8 cellular contexts compared by ENCODE assay signal in the genomic region with DNA sequence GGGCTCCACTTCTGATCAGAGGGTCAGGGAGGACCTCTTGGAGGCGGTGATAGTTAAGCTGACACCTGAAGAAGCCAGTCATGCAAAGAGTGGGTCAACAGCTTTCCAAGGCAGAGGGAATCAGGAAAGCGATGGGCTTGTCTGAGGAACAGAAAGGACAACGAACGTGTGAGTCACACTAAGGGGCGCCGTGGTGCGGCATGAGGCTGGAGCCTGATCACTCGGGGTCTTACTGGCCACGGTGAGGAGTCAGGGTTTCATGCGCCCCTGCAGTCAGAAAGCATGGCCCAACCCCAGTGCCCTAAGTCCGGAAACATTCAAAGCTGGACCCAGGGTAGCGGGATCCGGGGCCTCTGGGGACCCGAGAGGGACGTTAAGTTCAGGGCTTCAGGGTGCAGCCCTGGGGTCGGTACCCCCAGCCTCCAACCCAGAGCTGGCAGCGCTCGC. TPM values are rescaled to one million over a fixed set of nuclear protein-coding genes. Genes with fewer than 3 reads are reported as not detected.
DNase-seq lines count a peak whose midpoint lies in the region; ATAC-seq and TF ChIP-seq lines count a peak whose summit lies in the region.

No MANE protein-coding gene starts in this region.

- H3K36me3 Mint-ChIP-seq in CD14-positive monocyte: peaks cover 0 to 6% of the 10 kb centered on the region in 2 donors
- H3K36me3 Mint-ChIP-seq in activated T-helper 2 cell treated with anti-CD3 and anti-CD28 coated beads, Interferon-gamma antibody, Interleukin-2, Interleukin-4, amounts not matched to agents 10 μg/mL and 5 μg/mL and 100 μg/mL, durations not matched to agents 14 hours and 24 hours and 36 hours (ENCODE audit: low read depth): no peaks in the 10 kb centered on the region

- no peaks in the 10 kb centered on the region for H3K79me2 ChIP-seq in MM.1S (ENCODE audit: low read length)

- peaks cover 40 to 62% (median 49%) of the 10 kb centered on the region in 3 donors for H3K27me3 Mint-ChIP-seq in CD14-positive monocyte (ENCODE audit: low read depth in 3 of 3)
- H3K27me3 Mint-ChIP-seq in activated T-helper 2 cell treated with anti-CD3 and anti-CD28 coated beads, Interferon-gamma antibody, Interleukin-2, Interleukin-4, amounts not matched to agents 10 μg/mL and 5 μg/mL and 100 μg/mL, durations not matched to agents 14 hours and 24 hours and 36 hours (ENCODE audit: low read depth): peaks cover 43% of the 10 kb centered on the region
- peaks cover 60% of the 10 kb centered on the region for H3K27me3 Mint-ChIP-seq in stimulated activated naive CD8-positive, alpha-beta T cell treated with anti-CD3 and anti-CD28 coated beads, Interleukin-15, amount 100 ng/mL, for 72 hours

- H4K20me1 ChIP-seq in MM.1S (ENCODE audit: insufficient read depth, low read length): no peaks in the 10 kb centered on the region

- no peak overlapping the region for H3K9ac ChIP-seq in MM.1S (ENCODE audit: low read length)

- no peaks in the 10 kb centered on the region for H3K9me3 ChIP-seq in MM.1S (replicated peaks; ENCODE audit: insufficient read depth, low read length)

- H3K4me3 ChIP-seq in HFF-Myc (replicated peaks; ENCODE audit: low read depth, low read length) (peak overlapping the region; percentile 47), MM.1S (ENCODE audit: low read length) (no peak overlapping the region)

- H2AFZ ChIP-seq in MM.1S (ENCODE audit: low read length): no peak overlapping the region

- H3K4me1 ChIP-seq in MM.1S (ENCODE audit: low read length): no peaks in the 10 kb centered on the region

- H3K27ac Mint-ChIP-seq in CD14-positive monocyte: no peak overlapping the region
- no peak overlapping the region for H3K27ac Mint-ChIP-seq in activated T-helper 2 cell treated with anti-CD3 and anti-CD28 coated beads, Interferon-gamma antibody, Interleukin-2, Interleukin-4, amounts not matched to agents 10 μg/mL and 5 μg/mL and 100 μg/mL, durations not matched to agents 14 hours and 24 hours and 36 hours
- H3K27ac Mint-ChIP-seq in stimulated activated naive CD8-positive, alpha-beta T cell treated with anti-CD3 and anti-CD28 coated beads, Interleukin-15, amount 100 ng/mL, for 72 hours: peak overlapping the region; percentile 42 to 56

- TF ChIP-seq CTCF in CD14-positive monocyte (IDR thresholded peaks at IDR 0.05) (no peak), HFF-Myc (IDR thresholded peaks at IDR 0.05; ENCODE audit: low read depth, low read length, missing control alignments) (no peak), MM.1S (IDR thresholded peaks at IDR 0.05; ENCODE audit: low read length) (no peak)

- no peaks in the 10 kb centered on the region for H3K36me3 ChIP-seq in MM.1S (replicated peaks; ENCODE audit: insufficient read depth, low read length)

- no peak for DNase-seq in CD14-positive monocyte (ENCODE audit: low spot score)
- no peak for DNase-seq in HFF-Myc (ENCODE audit: extremely low read depth, low read depth)
- DNase-seq in activated T-helper 2 cell treated with anti-CD3 and anti-CD28 coated beads, Interferon-gamma antibody, Interleukin-2, Interleukin-4, amounts not matched to agents 10 μg/mL and 5 μg/mL and 100 μg/mL, durations not matched to agents 14 hours and 24 hours and 36 hours (ENCODE audit: low spot score): no peak
- DNase-seq in iPS-NIHi11 (ENCODE audit: low spot score): peak; percentile 27
- no peak for DNase-seq in stimulated activated naive CD8-positive, alpha-beta T cell treated with anti-CD3 and anti-CD28 coated beads, Interleukin-15, amount 100 ng/mL, for 72 hours
- DNase-seq in MM.1S: no peak

- peak overlapping the region; percentile 83 to 93 for H3K4me3 Mint-ChIP-seq in CD14-positive monocyte
- peak overlapping the region; percentile 82 for H3K4me3 Mint-ChIP-seq in activated T-helper 2 cell treated with anti-CD3 and anti-CD28 coated beads, Interferon-gamma antibody, Interleukin-2, Interleukin-4, amounts not matched to agents 10 μg/mL and 5 μg/mL and 100 μg/mL, durations not matched to agents 14 hours and 24 hours and 36 hours (ENCODE audit: low read depth)
- peak overlapping the region; percentile 91 to 96 for H3K4me3 Mint-ChIP-seq in stimulated activated naive CD8-positive, alpha-beta T cell treated with anti-CD3 and anti-CD28 coated beads, Interleukin-15, amount 100 ng/mL, for 72 hours

- H3F3A ChIP-seq in MM.1S (ENCODE audit: insufficient read depth, low read length): no peaks in the 10 kb centered on the region

- ATAC-seq in stimulated activated naive CD8-positive, alpha-beta T cell treated with anti-CD3 and anti-CD28 coated beads, Interleukin-15, amount 100 ng/mL, for 72 hours: peak; percentile 59
- ATAC-seq in GM19397 (IDR thresholded peaks at IDR 0.05; ENCODE audit: unreplicated experiment): no peak
- no peak for ATAC-seq in GM18867 (IDR thresholded peaks at IDR 0.05; ENCODE audit: unreplicated experiment)

- peaks cover 2 to 27% (median 9%) of the 10 kb centered on the region in 7 donors for H3K9me3 Mint-ChIP-seq in CD14-positive monocyte
- no peaks in the 10 kb centered on the region for H3K9me3 Mint-ChIP-seq in activated T-helper 2 cell treated with anti-CD3 and anti-CD28 coated beads, Interferon-gamma antibody, Interleukin-2, Interleukin-4, amounts not matched to agents 10 μg/mL and 5 μg/mL and 100 μg/mL, durations not matched to agents 14 hours and 24 hours and 36 hours
- H3K9me3 Mint-ChIP-seq in stimulated activated naive CD8-positive, alpha-beta T cell treated with anti-CD3 and anti-CD28 coated beads, Interleukin-15, amount 100 ng/mL, for 72 hours: no peaks in the 10 kb centered on the region

- H3K4me1 Mint-ChIP-seq in CD14-positive monocyte: peaks cover 10% of the 10 kb centered on the region
- H3K4me1 Mint-ChIP-seq in activated T-helper 2 cell treated with anti-CD3 and anti-CD28 coated beads, Interferon-gamma antibody, Interleukin-2, Interleukin-4, amounts not matched to agents 10 μg/mL and 5 μg/mL and 100 μg/mL, durations not matched to agents 14 hours and 24 hours and 36 hours (ENCODE audit: low read depth): peaks cover 5% of the 10 kb centered on the region
- peaks cover 21% of the 10 kb centered on the region for H3K4me1 Mint-ChIP-seq in stimulated activated naive CD8-positive, alpha-beta T cell treated with anti-CD3 and anti-CD28 coated beads, Interleukin-15, amount 100 ng/mL, for 72 hours

- peaks cover 27% of the 10 kb centered on the region; the same call in 1 of the 2 replicates for H3K27me3 ChIP-seq in MM.1S (replicated peaks; ENCODE audit: insufficient read depth, low read length)

- intact Hi-C loops in CD14-positive monocyte (cut with micrococcal nuclease): no loop called here
- intact Hi-C loops in activated T-helper 2 cell treated with anti-CD3 and anti-CD28 coated beads, Interferon-gamma antibody, Interleukin-2, Interleukin-4, amounts not matched to agents 10 μg/mL and 5 μg/mL and 100 μg/mL, durations not matched to agents 14 hours and 24 hours and 36 hours (cut with micrococcal nuclease): no loop called here

- H3K4me2 ChIP-seq in MM.1S (ENCODE audit: low read depth, low read length): no peak overlapping the region

- H3K9me2 ChIP-seq in MM.1S (replicated peaks; ENCODE audit: insufficient read depth, low read length): no peaks in the 10 kb centered on the region

- no peak overlapping the region for H3K27ac ChIP-seq in MM.1S (ENCODE audit: low read length)

RNA-seq across cellular contexts. Expression of a gene that starts 50.5 kb away (rescaled TPM):
- not detected for polyA plus RNA-seq in CD14-positive monocyte
- not detected in 2 replicates for total RNA-seq in activated T-helper 2 cell treated with anti-CD3 and anti-CD28 coated beads, Interferon-gamma antibody, Interleukin-2, Interleukin-4, amounts not matched to agents 10 μg/mL and 5 μg/mL and 100 μg/mL, durations not matched to agents 14 hours and 24 hours and 36 hours

Comparison
In these comparisons a context has a peak if more than half of its experiments do, and no peak if none do; other contexts are left out.
1. H3K27ac Mint-ChIP-seq: peak in stimulated activated naive CD8-positive, alpha-beta T cell treated with anti-CD3 and anti-CD28 coated beads, Interleukin-15, amount 100 ng/mL, for 72 hours (2 of 2); none in CD14-positive monocyte (0 of 7) and activated T-helper 2 cell treated with anti-CD3 and anti-CD28 coated beads, Interferon-gamma antibody, Interleukin-2, Interleukin-4, amounts not matched to agents 10 μg/mL and 5 μg/mL and 100 μg/mL, durations not matched to agents 14 hours and 24 hours and 36 hours (single experiment).
2. Peak in every context shown above with its lines, with median percentiles within 50 percentile points of each other: H3K4me3 Mint-ChIP-seq.